Comparison of ENCODE assay signal across 10 cellular contexts in genomic region chr22:45604239-45604711, GRCh38.
DNase-seq lines count a peak whose midpoint lies in the region; ATAC-seq, FAIRE-seq and TF ChIP-seq lines count a peak whose summit lies in the region.
"Had no signal": no experiment of that assay in that cellular context is flagged by ENCODE, and none has a peak within 500 bp of the region (broad histone marks: within the 10 kb centered on the region; RNA-seq: fewer than 3 reads in every experiment).

No MANE protein-coding gene starts in this region.

- 39 to 43% methylated on average over 9 of the region's 9 CpGs for WGBS in pancreas, 2 donors

- H3K36me3 Mint-ChIP-seq in progenitor cell of endocrine pancreas (ENCODE audit: insufficient read depth), result peaks cover 5% of the 10 kb centered on the region

- H3K4me3 ChIP-seq in breast epithelium, result no peak overlapping the region
- H3K4me3 ChIP-seq in pancreas, result no peak overlapping the region

- H3K27me3 Mint-ChIP-seq in progenitor cell of endocrine pancreas, result no peaks in the 10 kb centered on the region

- ATAC-seq in pancreas (peak in 2 of 4 donors; percentile 6 to 44), GM21619 (IDR thresholded peaks at IDR 0.05; ENCODE audit: unreplicated experiment) (no peak), HG03342 (IDR thresholded peaks at IDR 0.05; ENCODE audit: unreplicated experiment) (no peak)

- in situ Hi-C loops in Caki2 (cut with HindIII; ENCODE audit: low pct_unique_long_range_greater_than_20kb, low sequenced_read_pairs), result no loop called here

- H3K9me3 ChIP-seq in breast epithelium (no peaks in the 10 kb centered on the region), pancreas (no peaks in the 10 kb centered on the region)

- no peak overlapping the region for H3K27ac Mint-ChIP-seq in progenitor cell of endocrine pancreas

- H3K4me1 Mint-ChIP-seq in progenitor cell of endocrine pancreas (ENCODE audit: low read depth), result peaks cover 12% of the 10 kb centered on the region

- H3K9me3 Mint-ChIP-seq in progenitor cell of endocrine pancreas (ENCODE audit: low read depth), result no peaks in the 10 kb centered on the region

- H3K27ac ChIP-seq in breast epithelium, result peak overlapping the region; percentile 10 to 21
- H3K27ac ChIP-seq in pancreas, result peak overlapping the region in 3 of 4 donors; percentile 44 to 65 (median 60)
- H3K27ac ChIP-seq: VCaP had no signal

- no peak for TF ChIP-seq POLR2A in breast epithelium (IDR thresholded peaks at IDR 0.05)

- FAIRE-seq in pancreas (lab: Jason Lieb, UNC), result no peak

- H3K4me3 Mint-ChIP-seq in progenitor cell of endocrine pancreas (ENCODE audit: low read depth), result no peak overlapping the region

- H3K36me3 ChIP-seq in breast epithelium (no peaks in the 10 kb centered on the region), pancreas (no peaks in the 10 kb centered on the region)

- DNase-seq in Caki2 (ENCODE audit: low read depth), result peak; percentile 80
- peak; percentile 81 to 91 for DNase-seq in NOMO-1 (lab: John Stamatoyannopoulos, UW; ENCODE audit: unreplicated experiment in 2 of 2)
- peak in 1 of 2 donors; percentile 77 for DNase-seq in breast epithelium (ENCODE audit: low spot score in 2 of 2)
- peak in 1 of 6 donors; percentile 9 for DNase-seq in pancreas
- DNase-seq in progenitor cell of endocrine pancreas (ENCODE audit: low spot score, unreplicated experiment), result no peak
- DNase-seq in retina, result no peak
- DNase-seq: activated CD8-positive, alpha-beta memory T cell treated with anti-CD3 and anti-CD28 coated beads, Interleukin-2, amount 50 U/mL, for 48 hours had no signal

- H3K27me3 ChIP-seq in breast epithelium (no peaks in the 10 kb centered on the region), pancreas (no peaks in the 10 kb centered on the region)

- intact Hi-C loops in breast epithelium (cut with DNase I; ENCODE audit: low total_unique reads), result no loop called here
- intact Hi-C loops in pancreas (cut with DNase I), result no loop called here

- TF ChIP-seq CTCF in breast epithelium (IDR thresholded peaks at IDR 0.05) (no peak), pancreas (IDR thresholded peaks at IDR 0.05) (no peak), progenitor cell of endocrine pancreas (IDR thresholded peaks at IDR 0.05; ENCODE audit: unreplicated experiment) (no peak)

- H3K4me1 ChIP-seq in breast epithelium (no peaks in the 10 kb centered on the region), pancreas (peaks cover 0 to 6% (median 0%) of the 10 kb centered on the region in 3 donors)

Comparison
In these comparisons a context has a peak if more than half of its experiments do, and no peak if none do; other contexts are left out.
1. DNase-seq: peak in Caki2 (single experiment) and NOMO-1 (2 of 2); none in progenitor cell of endocrine pancreas (single experiment) and retina (single experiment).